ENCODE assay signal across 8 cellular contexts in the genomic region with DNA sequence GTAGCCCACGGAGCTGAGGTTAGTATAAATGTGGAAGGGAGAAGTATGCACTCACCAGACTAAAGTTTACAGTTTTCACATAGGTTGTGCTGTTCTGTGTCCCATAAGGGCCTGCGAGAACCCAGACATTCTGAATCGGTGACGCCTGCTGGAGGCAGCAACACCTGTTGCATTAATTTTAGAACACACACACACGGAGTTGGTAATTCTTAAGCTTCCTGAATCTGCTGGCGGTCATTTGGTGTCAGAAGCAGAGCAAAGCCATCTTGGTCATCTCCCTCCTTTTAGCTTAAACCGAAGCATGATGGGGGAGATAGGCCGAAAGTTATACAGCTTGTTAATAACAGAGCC. TPM values are rescaled to one million over a fixed set of nuclear protein-coding genes. Genes with fewer than 3 reads are reported as not detected.
A peak's percentile ranks its signal among the peaks of the same experiment; 100 is the strongest.
DNase-seq lines count a peak whose midpoint lies in the region; ATAC-seq and TF ChIP-seq lines count a peak whose summit lies in the region.

No MANE protein-coding gene starts in this region.

- peaks cover 4% of the 10 kb centered on the region for H3K27me3 Mint-ChIP-seq in GM23338 (ENCODE audit: insufficient read depth, low read depth, poor library complexity)

- peaks cover 44% of the 10 kb centered on the region for H3K79me2 ChIP-seq in GM23338 (replicated peaks; ENCODE audit: insufficient read depth)

- peaks cover 23% of the 10 kb centered on the region for H3K36me3 Mint-ChIP-seq in GM23338 (ENCODE audit: low read depth)

- no peaks in the 10 kb centered on the region for H3K9me2 ChIP-seq in GM23338 (ENCODE audit: insufficient read depth)

- DNase-seq in GM23338 (ENCODE audit: low spot score), result peak; percentile 39
- peak; percentile 19 for DNase-seq in M059J (ENCODE audit: low read depth)
- no peak for DNase-seq in brain microvascular endothelial cell
- DNase-seq in left lung, result no peak
- no peak for DNase-seq in thoracic aorta (ENCODE audit: low spot score)
- no peak for DNase-seq in EL
- DNase-seq in occipital lobe (lab: John Stamatoyannopoulos, UW), result no peak

- H3K4me2 ChIP-seq in GM23338, result peak overlapping the region; percentile 88

- TF ChIP-seq CTCF in GM23338 (conservative IDR thresholded peaks at IDR 0.05; ENCODE audit: low read depth in 2 of 2), result no peak; a peak in 1 of 4 replicates
- peak; percentile 13 for TF ChIP-seq CTCF in brain microvascular endothelial cell (IDR thresholded peaks at IDR 0.05; ENCODE audit: low read depth, low read length, missing control alignments)
- TF ChIP-seq CTCF in left lung (IDR thresholded peaks at IDR 0.05), result no peak
- TF ChIP-seq CTCF in thoracic aorta (IDR thresholded peaks at IDR 0.05), result no peak

- peak overlapping the region; percentile 90 for H3K27ac Mint-ChIP-seq in GM23338

- H3K4me3 ChIP-seq in GM23338 (peak overlapping the region; percentile 96), brain microvascular endothelial cell (ENCODE audit: low read depth, low read length) (peak overlapping the region; percentile 95), left lung (peak overlapping the region; percentile 59 to 74), thoracic aorta (peak overlapping the region; percentile 77)

- intact Hi-C loops in left lung (cut with DNase I), result no loop called here

- peaks cover 11% of the 10 kb centered on the region for H4K20me1 ChIP-seq in GM23338 (replicated peaks; ENCODE audit: insufficient read depth)

- H3K27me3 ChIP-seq in GM23338 (ENCODE audit: insufficient read depth) (no peaks in the 10 kb centered on the region), brain microvascular endothelial cell (replicated peaks) (no peaks in the 10 kb centered on the region), left lung (no peaks in the 10 kb centered on the region), thoracic aorta (replicated peaks; ENCODE audit: insufficient read depth) (no peaks in the 10 kb centered on the region)

- ATAC-seq in GM18498 (IDR thresholded peaks at IDR 0.05; ENCODE audit: unreplicated experiment) (peak; percentile 35), GM23338 (peak; percentile 14), left lung (peak; percentile 40), thoracic aorta (ENCODE audit: insufficient number of reproducible peaks, low FRiP score, low read depth) (no peak)

- peaks cover 5% of the 10 kb centered on the region; the same call in 1 of the 2 replicates for H3F3A ChIP-seq in GM23338 (replicated peaks; ENCODE audit: low read depth)

- peak overlapping the region; percentile 78; the same call in 1 of the 2 replicates for H2AFZ ChIP-seq in GM23338

- H3K9me3 Mint-ChIP-seq in GM23338, result no peaks in the 10 kb centered on the region

- no peaks in the 10 kb centered on the region for H3K9me3 ChIP-seq in left lung
- no peaks in the 10 kb centered on the region for H3K9me3 ChIP-seq in thoracic aorta

- H3K4me3 Mint-ChIP-seq in GM23338, result peak overlapping the region; percentile 96

- H3K4me1 ChIP-seq in GM23338 (ENCODE audit: insufficient read depth), result peaks cover 13% of the 10 kb centered on the region
- H3K4me1 ChIP-seq in left lung, result peaks cover 9 to 33% of the 10 kb centered on the region in 2 donors
- peaks cover 7 to 19% of the 10 kb centered on the region in 2 donors for H3K4me1 ChIP-seq in thoracic aorta (ENCODE audit: control insufficient read depth in 1 of 2, low read depth in 2 of 2)

- H3K4me1 Mint-ChIP-seq in GM23338, result peaks cover 10% of the 10 kb centered on the region

- in situ Hi-C loops in brain microvascular endothelial cell (cut with HindIII; ENCODE audit: low pct_ligation_motif_present, low sequenced_read_pairs), result no loop called here

- H3K36me3 ChIP-seq in GM23338 (ENCODE audit: insufficient read depth), result peaks cover 9% of the 10 kb centered on the region; the same call in 1 of the 2 replicates
- peaks cover 21% of the 10 kb centered on the region for H3K36me3 ChIP-seq in brain microvascular endothelial cell (replicated peaks)
- H3K36me3 ChIP-seq in left lung, result peaks cover 0 to 22% of the 10 kb centered on the region in 2 donors
- H3K36me3 ChIP-seq in thoracic aorta, result peaks cover 6% of the 10 kb centered on the region

- H3K27ac ChIP-seq in GM23338 (ENCODE audit: low read depth) (peak overlapping the region; percentile 52; the same call in 1 of the 2 replicates), brain microvascular endothelial cell (peak overlapping the region; percentile 86), left lung (peak overlapping the region; percentile 85 to 92), thoracic aorta (peak overlapping the region; percentile 68 to 79)

TF ChIP-seq in GM23338, 12 proteins besides CTCF, POLR2A, EP300 and RAD21 (continues in another document):
- no peak for TF ChIP-seq POLR2AphosphoS5 (IDR thresholded peaks at IDR 0.05; ENCODE audit: low read depth)
- TF ChIP-seq, protein P1, sequence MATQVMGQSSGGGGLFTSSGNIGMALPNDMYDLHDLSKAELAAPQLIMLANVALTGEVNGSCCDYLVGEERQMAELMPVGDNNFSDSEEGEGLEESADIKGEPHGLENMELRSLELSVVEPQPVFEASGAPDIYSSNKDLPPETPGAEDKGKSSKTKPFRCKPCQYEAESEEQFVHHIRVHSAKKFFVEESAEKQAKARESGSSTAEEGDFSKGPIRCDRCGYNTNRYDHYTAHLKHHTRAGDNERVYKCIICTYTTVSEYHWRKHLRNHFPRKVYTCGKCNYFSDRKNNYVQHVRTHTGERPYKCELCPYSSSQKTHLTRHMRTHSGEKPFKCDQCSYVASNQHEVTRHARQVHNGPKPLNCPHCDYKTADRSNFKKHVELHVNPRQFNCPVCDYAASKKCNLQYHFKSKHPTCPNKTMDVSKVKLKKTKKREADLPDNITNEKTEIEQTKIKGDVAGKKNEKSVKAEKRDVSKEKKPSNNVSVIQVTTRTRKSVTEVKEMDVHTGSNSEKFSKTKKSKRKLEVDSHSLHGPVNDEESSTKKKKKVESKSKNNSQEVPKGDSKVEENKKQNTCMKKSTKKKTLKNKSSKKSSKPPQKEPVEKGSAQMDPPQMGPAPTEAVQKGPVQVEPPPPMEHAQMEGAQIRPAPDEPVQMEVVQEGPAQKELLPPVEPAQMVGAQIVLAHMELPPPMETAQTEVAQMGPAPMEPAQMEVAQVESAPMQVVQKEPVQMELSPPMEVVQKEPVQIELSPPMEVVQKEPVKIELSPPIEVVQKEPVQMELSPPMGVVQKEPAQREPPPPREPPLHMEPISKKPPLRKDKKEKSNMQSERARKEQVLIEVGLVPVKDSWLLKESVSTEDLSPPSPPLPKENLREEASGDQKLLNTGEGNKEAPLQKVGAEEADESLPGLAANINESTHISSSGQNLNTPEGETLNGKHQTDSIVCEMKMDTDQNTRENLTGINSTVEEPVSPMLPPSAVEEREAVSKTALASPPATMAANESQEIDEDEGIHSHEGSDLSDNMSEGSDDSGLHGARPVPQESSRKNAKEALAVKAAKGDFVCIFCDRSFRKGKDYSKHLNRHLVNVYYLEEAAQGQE (IDR thresholded peaks at IDR 0.05; ENCODE audit: unreplicated experiment), result no peak
- no peak for TF ChIP-seq NANOG (IDR thresholded peaks at IDR 0.05; ENCODE audit: borderline replicate concordance)
- no peak for TF ChIP-seq STAT1 (IDR thresholded peaks at IDR 0.05; ENCODE audit: unreplicated experiment)

RNA-seq across cellular contexts. Expression of gene AP3B2, which starts 41.1 kb away (rescaled TPM):
- total RNA-seq in GM23338 (2014; rRNA removed; shearing (Covaris generic)), result 14.0 and 19.2 TPM in 2 replicates
- polyA plus RNA-seq in GM23338 (2016; fragmentation: Nextera tagmentation; extraction: Ambion mirVana), result 9.5 and 9.8 TPM in 2 replicates
- 0.12 TPM in 1 of 2 replicates, not detected in the other for total RNA-seq in M059J (2014; rRNA removed; shearing (Covaris generic))
- total RNA-seq in left lung (1 to 10 TPM in 1 of 2 donors, under 1 TPM in 1; 0.82 to 1.6 TPM), thoracic aorta (under 1 TPM in 1 of 2 donors, not detected in 1; 0.92 TPM), occipital lobe (52.9 TPM)

RNA-seq across cellular contexts. Expression of gene FSD2, which starts 55.1 kb away (rescaled TPM):
- total RNA-seq in GM23338 (2014; rRNA removed; shearing (Covaris generic)), result 0.08 TPM in 1 of 2 replicates, not detected in the other
- 0.18 and 0.37 TPM in 2 replicates for polyA plus RNA-seq in GM23338 (2016; fragmentation: Nextera tagmentation; extraction: Ambion mirVana)
- not detected in 2 replicates for total RNA-seq in M059J (2014; rRNA removed; shearing (Covaris generic))
- 1 to 10 TPM in 1 of 2 donors, not detected in 1; 1.3 TPM for total RNA-seq in left lung
- not detected for total RNA-seq in thoracic aorta
- 0.16 TPM for total RNA-seq in occipital lobe

RNA-seq across cellular contexts. Expression of gene WHAMM, which starts 58.6 kb away (rescaled TPM):
- 2.2 and 8.3 TPM in 2 replicates for total RNA-seq in GM23338 (2014; rRNA removed; shearing (Covaris generic))
- polyA plus RNA-seq in GM23338 (2016; fragmentation: Nextera tagmentation; extraction: Ambion mirVana), result 4.1 and 4.2 TPM in 2 replicates
- 4.2 and 6.3 TPM in 2 replicates for total RNA-seq in M059J (2014; rRNA removed; shearing (Covaris generic))
- total RNA-seq in left lung (10 to 100 TPM in 1 of 2 donors, 1 to 10 TPM in 1; 9.3 to 11.0 TPM), thoracic aorta (1 to 10 TPM; 8.1 to 9.9 TPM), occipital lobe (4.5 TPM)

Comparison
In these comparisons a context has a peak if more than half of its experiments do, and no peak if none do; other contexts are left out.
1. DNase-seq: peak in GM23338 (single experiment) and M059J (single experiment); none in brain microvascular endothelial cell (single experiment), left lung (0 of 2), thoracic aorta (single experiment), EL (single experiment) and occipital lobe (single experiment).
2. Peak in every context shown above with its lines, with median percentiles within 50 percentile points of each other: H3K27ac ChIP-seq and H3K4me3 ChIP-seq.